8 cellular contexts compared by ENCODE assay signal in genomic region chr4:157978680-157979361, GRCh38.
DNase-seq lines count a peak whose midpoint lies in the region; ATAC-seq and TF ChIP-seq lines count a peak whose summit lies in the region.

No MANE protein-coding gene starts in this region.

- H3K4me1 ChIP-seq in tibial artery, result peaks cover 0 to 11% (median 0%) of the 10 kb centered on the region in 4 donors

- no peaks in the 10 kb centered on the region for H3K27me3 ChIP-seq in tibial artery

- H3K4me3 ChIP-seq in tibial artery, result no peak overlapping the region

- DNase-seq in AG20443 (ENCODE audit: low spot score) (peak; percentile 75), NCI-H1930 (lab: John Stamatoyannopoulos, UW) (peak; percentile 38 to 60), UCSD-AML1 (lab: John Stamatoyannopoulos, UW; ENCODE audit: unreplicated experiment) (peak; percentile 28), endothelial cell (ENCODE audit: low spot score) (peak; percentile 50), mesothelial cell of epicardium (ENCODE audit: low spot score in 2 of 2, unreplicated experiment in 2 of 2) (peak in 1 of 2 experiments; percentile 54), tibial artery (peak in 1 of 2 donors; percentile 23)

- H3K27me3 Mint-ChIP-seq in endothelial cell (ENCODE audit: unreplicated experiment), result peaks cover 1% of the 10 kb centered on the region
- no peaks in the 10 kb centered on the region for H3K27me3 Mint-ChIP-seq in mesothelial cell of epicardium (ENCODE audit: low read depth)

- peak; percentile 86 for TF ChIP-seq CTCF in endothelial cell (IDR thresholded peaks at IDR 0.05; ENCODE audit: unreplicated experiment)
- TF ChIP-seq CTCF in mesothelial cell of epicardium (IDR thresholded peaks at IDR 0.05; ENCODE audit: unreplicated experiment), result peak; percentile 83
- peak; percentile 79 to 85 for TF ChIP-seq CTCF in tibial artery (IDR thresholded peaks at IDR 0.05)

- no peaks in the 10 kb centered on the region for H3K9me3 Mint-ChIP-seq in endothelial cell (ENCODE audit: unreplicated experiment)
- no peaks in the 10 kb centered on the region for H3K9me3 Mint-ChIP-seq in mesothelial cell of epicardium

- ATAC-seq in GM18511 (IDR thresholded peaks at IDR 0.05; ENCODE audit: unreplicated experiment) (peak; percentile 95), HG02981 (IDR thresholded peaks at IDR 0.05; ENCODE audit: unreplicated experiment) (peak; percentile 95)

- H3K4me3 Mint-ChIP-seq in endothelial cell (ENCODE audit: unreplicated experiment) (no peak overlapping the region), mesothelial cell of epicardium (peak overlapping the region; percentile 55)

- H3K4me1 Mint-ChIP-seq in endothelial cell (ENCODE audit: unreplicated experiment) (no peaks in the 10 kb centered on the region), mesothelial cell of epicardium (peaks cover 14% of the 10 kb centered on the region)

- H3K36me3 Mint-ChIP-seq in endothelial cell (ENCODE audit: low read depth, unreplicated experiment) (no peaks in the 10 kb centered on the region), mesothelial cell of epicardium (no peaks in the 10 kb centered on the region)

- intact Hi-C loops in tibial artery (cut with DNase I; ENCODE audit: low total_unique reads), result loop anchor here (10.0 kb wide), 1 partner anchor 1504 kb away; no protein-coding TSS in a partner anchor

- H3K36me3 ChIP-seq in tibial artery, result no peaks in the 10 kb centered on the region

- H3K27ac Mint-ChIP-seq in endothelial cell (ENCODE audit: unreplicated experiment) (no peak overlapping the region), mesothelial cell of epicardium (peak overlapping the region; percentile 22)

- no peak overlapping the region for H3K27ac ChIP-seq in tibial artery

- no peaks in the 10 kb centered on the region for H3K9me3 ChIP-seq in tibial artery
